8 cellular contexts compared by ENCODE assay signal in genomic region chr1:156212130-156212529, GRCh38. TPM values are rescaled to one million over a fixed set of nuclear protein-coding genes. Genes with fewer than 3 reads are reported as not detected.
DNase-seq lines count a peak whose midpoint lies in the region; ATAC-seq, FAIRE-seq and TF ChIP-seq lines count a peak whose summit lies in the region.

No MANE protein-coding gene starts in this region.

- no peaks in the 10 kb centered on the region for H3K9me3 Mint-ChIP-seq in T-helper 1 cell treated with Interleukin-12 subunit alpha and Interleukin-12 subunit beta and Interleukin-4 antibody, amounts not matched to agents 30 μg/mL and 1 μg/mL, for 36 hours

- H3K27me3 ChIP-seq in adipocyte (replicated peaks; ENCODE audit: control insufficient read depth, insufficient read depth, low read length) (no peaks in the 10 kb centered on the region), left lung (no peaks in the 10 kb centered on the region)

- H3K27me3 Mint-ChIP-seq in T-helper 1 cell treated with Interleukin-12 subunit alpha and Interleukin-12 subunit beta and Interleukin-4 antibody, amounts not matched to agents 30 μg/mL and 1 μg/mL, for 36 hours (ENCODE audit: low read depth), result no peaks in the 10 kb centered on the region

- no peak for TF ChIP-seq POLR2A in GM12891 (IDR thresholded peaks at IDR 0.05; ENCODE audit: low read depth, low read length)

- H3K9ac ChIP-seq in adipocyte (ENCODE audit: low read length), result peak overlapping the region; percentile 93

- peak overlapping the region; percentile 95 for H3K27ac Mint-ChIP-seq in T-helper 1 cell treated with Interleukin-12 subunit alpha and Interleukin-12 subunit beta and Interleukin-4 antibody, amounts not matched to agents 30 μg/mL and 1 μg/mL, for 36 hours

- H3K4me3 ChIP-seq in adipocyte (ENCODE audit: low read length) (peak overlapping the region; percentile 87), left lung (peak overlapping the region in 1 of 2 donors; percentile 67)

- peaks cover 39% of the 10 kb centered on the region for H3K36me3 Mint-ChIP-seq in T-helper 1 cell treated with Interleukin-12 subunit alpha and Interleukin-12 subunit beta and Interleukin-4 antibody, amounts not matched to agents 30 μg/mL and 1 μg/mL, for 36 hours (ENCODE audit: low read depth)

- H3K36me3 ChIP-seq in adipocyte (ENCODE audit: control insufficient read depth, insufficient read depth, low read length, severe bottlenecking) (peaks cover 42% of the 10 kb centered on the region), left lung (peaks cover 0 to 54% of the 10 kb centered on the region in 2 donors)

- peak overlapping the region; percentile 89 for H3K4me3 Mint-ChIP-seq in T-helper 1 cell treated with Interleukin-12 subunit alpha and Interleukin-12 subunit beta and Interleukin-4 antibody, amounts not matched to agents 30 μg/mL and 1 μg/mL, for 36 hours

- FAIRE-seq in GM12891 (lab: Jason Lieb, UNC), result no peak

- DNase-seq in T-helper 1 cell, result no peak
- DNase-seq in adipocyte (ENCODE audit: low read depth), result no peak
- DNase-seq in left lung, result no peak
- DNase-seq in substantia nigra (lab: John Stamatoyannopoulos, UW), result no peak
- no peak for DNase-seq in GM12891 (ENCODE audit: insufficient read length, low spot score)
- DNase-seq in dermis blood vessel endothelial cell, result no peak
- DNase-seq in NCI-H1694 treated with DMSO at 0.1 percent for 48 hours (lab: John Stamatoyannopoulos, UW), result no peak

- ATAC-seq in left lung, result no peak

- intact Hi-C loops in left lung (cut with DNase I), result no loop called here

- H3K4me1 ChIP-seq in adipocyte (ENCODE audit: control insufficient read depth, insufficient read depth, low read length) (peaks cover 5% of the 10 kb centered on the region), left lung (peaks cover 6 to 43% of the 10 kb centered on the region in 2 donors)

- H3K27ac ChIP-seq in left lung (peak overlapping the region; percentile 94 to 98), substantia nigra (ENCODE audit: low read depth, low read length, poor library complexity, severe bottlenecking) (peak overlapping the region; percentile 96)

- peaks cover 31% of the 10 kb centered on the region for H3K4me1 Mint-ChIP-seq in T-helper 1 cell treated with Interleukin-12 subunit alpha and Interleukin-12 subunit beta and Interleukin-4 antibody, amounts not matched to agents 30 μg/mL and 1 μg/mL, for 36 hours (ENCODE audit: low read depth)

- no peak for TF ChIP-seq CTCF in left lung (IDR thresholded peaks at IDR 0.05)

- H3K9me3 ChIP-seq in adipocyte (ENCODE audit: control insufficient read depth, low read length), result no peaks in the 10 kb centered on the region
- no peaks in the 10 kb centered on the region for H3K9me3 ChIP-seq in left lung

TF ChIP-seq in GM12891, 5 proteins besides CTCF, POLR2A, EP300 and RAD21:
- TF ChIP-seq SPI1 (IDR thresholded peaks at IDR 0.05; ENCODE audit: low read depth, low read length) (no peak), PAX5 (IDR thresholded peaks at IDR 0.05; ENCODE audit: insufficient read depth, low read length, severe bottlenecking) (no peak), POLR2AphosphoS5 (IDR thresholded peaks at IDR 0.05; ENCODE audit: low read depth, low read length) (no peak), POU2F2 (IDR thresholded peaks at IDR 0.05; ENCODE audit: low read depth, low read length) (no peak), TAF1 (IDR thresholded peaks at IDR 0.05; ENCODE audit: low read depth, low read length) (no peak)

RNA-seq across cellular contexts. Expression of gene PMF1, which starts 0.7 kb away (rescaled TPM):
- total RNA-seq in left lung (10 to 100 TPM; 40.1 to 49.6 TPM), dermis blood vessel endothelial cell (64.2 and 66.4 TPM in 2 replicates)
- 49.7 TPM for polyA plus RNA-seq in GM12891 (2012; ENCODE audit: low read depth, missing spikeins)

RNA-seq across cellular contexts. Expression of gene SLC25A44, which starts 18.2 kb away (rescaled TPM):
- total RNA-seq in left lung, result 10 to 100 TPM; 19.2 to 29.1 TPM
- polyA plus RNA-seq in GM12891 (2012; ENCODE audit: low read depth, missing spikeins), result 14.1 TPM
- total RNA-seq in dermis blood vessel endothelial cell, result 9.0 and 15.9 TPM in 2 replicates

RNA-seq across cellular contexts. Expression of gene BGLAP, which starts 29.9 kb away (rescaled TPM):
- total RNA-seq in left lung (1 to 10 TPM in 1 of 2 donors, under 1 TPM in 1; 0.99 to 1.0 TPM), dermis blood vessel endothelial cell (0.19 TPM in 1 of 2 replicates, not detected in the other)
- polyA plus RNA-seq in GM12891 (2012; ENCODE audit: low read depth, missing spikeins), result 0.39 TPM

RNA-seq across cellular contexts. Expression of gene PAQR6, which starts 35.7 kb away (rescaled TPM):
- 1 to 10 TPM; 1.4 to 2.0 TPM for total RNA-seq in left lung
- 3.2 TPM for polyA plus RNA-seq in GM12891 (2012; ENCODE audit: low read depth, missing spikeins)
- 0.19 and 0.68 TPM in 2 replicates for total RNA-seq in dermis blood vessel endothelial cell

RNA-seq across cellular contexts. Expression of gene SEMA4A, which starts 58.7 kb away (rescaled TPM):
- total RNA-seq in left lung (10 to 100 TPM; 25.4 to 41.3 TPM), dermis blood vessel endothelial cell (0.68 and 0.74 TPM in 2 replicates)
- polyA plus RNA-seq in GM12891 (2012; ENCODE audit: low read depth, missing spikeins), result 26.3 TPM
